ENCODE assay signal across 8 cellular contexts in the genomic region with DNA sequence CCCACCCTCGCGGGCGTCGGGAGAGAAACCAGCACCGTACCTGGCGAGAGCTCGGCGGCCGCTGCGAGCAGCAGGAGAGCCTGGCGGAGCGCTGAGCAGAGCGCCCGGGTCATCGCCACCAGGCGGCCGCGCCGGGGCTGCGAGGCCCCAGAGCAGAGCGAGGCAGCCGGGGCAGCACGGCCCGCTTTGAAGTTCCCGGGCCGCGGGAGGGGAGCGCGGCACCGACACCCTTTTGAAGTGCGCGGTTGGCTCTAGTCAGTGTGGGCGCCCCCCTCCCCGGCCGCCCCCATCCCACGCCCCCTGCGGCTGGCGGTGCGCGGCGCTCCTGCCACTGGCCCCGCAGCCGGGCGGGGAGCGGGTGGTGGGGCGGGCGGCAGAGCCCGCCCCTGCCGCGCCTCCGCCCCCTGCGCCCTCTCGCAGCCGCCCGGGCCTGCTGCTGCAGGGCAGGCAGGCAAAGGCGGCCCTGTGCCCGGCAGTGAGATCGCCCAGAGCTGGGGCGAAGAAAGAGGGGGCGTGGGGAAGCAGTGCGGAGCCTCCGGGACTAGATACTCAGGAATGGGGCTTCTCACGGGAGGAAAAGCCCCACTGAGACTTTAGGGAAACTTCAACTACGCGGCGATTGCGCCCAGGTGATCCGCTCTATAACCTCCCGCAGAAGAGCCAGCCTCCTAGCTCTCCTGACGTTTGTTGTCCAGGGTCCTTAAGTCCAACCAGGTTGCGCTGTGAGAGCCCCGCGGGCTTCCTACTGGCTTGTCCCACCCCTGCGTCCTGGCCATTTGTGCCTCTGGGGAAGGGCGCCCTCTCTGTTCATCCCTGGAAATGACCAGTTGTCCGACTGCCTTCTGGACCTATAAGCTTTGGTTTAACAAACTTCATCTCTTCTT. TPM values are rescaled to one million over a fixed set of nuclear protein-coding genes. Genes with fewer than 3 reads are reported as not detected.
DNase-seq lines count a peak whose midpoint lies in the region; ATAC-seq lines count a peak whose summit lies in the region.

A gene (minus strand): TSS at position 333 of the 884 bp plus-strand sequence. CDS start 220 bp downstream, at position 113.

- H3K9me3 Mint-ChIP-seq in activated CD8-positive, alpha-beta T cell treated with anti-CD3 and anti-CD28 coated beads, Interleukin-2, amount 10 ng/mL, durations not matched to agents 7 days and 5 days (ENCODE audit: insufficient read depth) = no peaks in the 10 kb centered on the region

- ATAC-seq in GM18868 (IDR thresholded peaks at IDR 0.05; ENCODE audit: unreplicated experiment) (peak; percentile 79), HG03108 (IDR thresholded peaks at IDR 0.05; ENCODE audit: unreplicated experiment) (peak; percentile 82)
- peak; percentile 95 for ATAC-seq in activated CD8-positive, alpha-beta T cell treated with anti-CD3 and anti-CD28 coated beads, Interleukin-2, amount 10 ng/mL, durations not matched to agents 7 days and 5 days

- H3K27me3 Mint-ChIP-seq in activated CD8-positive, alpha-beta T cell treated with anti-CD3 and anti-CD28 coated beads, Interleukin-2, amount 10 ng/mL, durations not matched to agents 7 days and 5 days (ENCODE audit: low read depth) = peaks cover 15% of the 10 kb centered on the region

- CTCF ChIA-PET in activated CD8-positive, alpha-beta T cell treated with anti-CD3 and anti-CD28 coated beads, Interleukin-2, amount 10 ng/mL, durations not matched to agents 7 days and 5 days (lab: Charles Lee) = interaction anchor here (0.6 to 3.7 kb wide), 38 partner anchors 10 to 1059 kb away, joined by 3 to 22 read pairs (median 4); a partner anchor contains a TSS

- peak within 1 kb of the TSS; percentile 81 for H3K4me3 Mint-ChIP-seq in activated CD8-positive, alpha-beta T cell treated with anti-CD3 and anti-CD28 coated beads, Interleukin-2, amount 10 ng/mL, durations not matched to agents 7 days and 5 days

- POLR2A ChIA-PET in activated CD8-positive, alpha-beta T cell treated with anti-CD3 and anti-CD28 coated beads, Interleukin-2, amount 10 ng/mL, durations not matched to agents 7 days and 5 days (lab: Charles Lee) = interaction anchor here (0.6 to 1.1 kb wide), 4 partner anchors 12 to 248 kb away, joined by 3 read pairs; a partner anchor contains a TSS

- H3K36me3 Mint-ChIP-seq in activated CD8-positive, alpha-beta T cell treated with anti-CD3 and anti-CD28 coated beads, Interleukin-2, amount 10 ng/mL, durations not matched to agents 7 days and 5 days (ENCODE audit: low read depth) = no peaks in the 10 kb centered on the region

- H3K27ac Mint-ChIP-seq in activated CD8-positive, alpha-beta T cell treated with anti-CD3 and anti-CD28 coated beads, Interleukin-2, amount 10 ng/mL, durations not matched to agents 7 days and 5 days = no peak within 1 kb of the TSS

- DNase-seq in AG08396 (ENCODE audit: low spot score) (peak; percentile 90), NCI-H345 treated with DMSO at 0.1 percent for 48 hours (lab: John Stamatoyannopoulos, UW; ENCODE audit: unreplicated experiment) (peak; percentile 70), lung microvascular endothelial cell (ENCODE audit: low read depth in 2 of 2) (peak; percentile 54 to 63)
- peak; percentile 75 for DNase-seq in activated CD8-positive, alpha-beta T cell treated with anti-CD3 and anti-CD28 coated beads, Interleukin-2, amount 10 ng/mL, durations not matched to agents 7 days and 5 days
- peak; percentile 54 for DNase-seq in effector CD8-positive, alpha-beta T cell (lab: John Stamatoyannopoulos, UW)
- DNase-seq in stimulated activated CD4-positive, alpha-beta T cell treated with anti-CD3 and anti-CD28 coated beads, TNF-alpha, amount 100 ng/mL, for 24 hours (ENCODE audit: low read depth in 3 of 3) = peak in 2 of 3 experiments; percentile 15 to 54

- H3K4me1 Mint-ChIP-seq in activated CD8-positive, alpha-beta T cell treated with anti-CD3 and anti-CD28 coated beads, Interleukin-2, amount 10 ng/mL, durations not matched to agents 7 days and 5 days (ENCODE audit: low read depth) = peaks cover 26% of the 10 kb centered on the region

RNA-seq across cellular contexts. Expression of the gene that starts here (rescaled TPM):
- total RNA-seq in activated CD8-positive, alpha-beta T cell treated with anti-CD3 and anti-CD28 coated beads, Interleukin-2, amount 10 ng/mL, durations not matched to agents 7 days and 5 days = under 1 TPM; 0.63 to 0.73 TPM
- not detected in 2 replicates for total RNA-seq in lung microvascular endothelial cell

Comparison
In these comparisons a context has a peak if more than half of its experiments do, and no peak if none do; other contexts are left out.
1. Peak in every context shown above with its lines: DNase-seq and ATAC-seq.
2. Peak in DNase-seq and ATAC-seq in activated CD8-positive, alpha-beta T cell treated with anti-CD3 and anti-CD28 coated beads, Interleukin-2, amount 10 ng/mL, durations not matched to agents 7 days and 5 days; RNA of the gene not detected or under 1 TPM.
3. Peak in DNase-seq in lung microvascular endothelial cell; RNA of the gene not detected or under 1 TPM.
4. DNase-seq: peak in every context shown above with its lines; median percentile 90 in AG08396; 75 in activated CD8-positive, alpha-beta T cell treated with anti-CD3 and anti-CD28 coated beads, Interleukin-2, amount 10 ng/mL, durations not matched to agents 7 days and 5 days; 70 in NCI-H345 treated with DMSO at 0.1 percent for 48 hours; 58 in lung microvascular endothelial cell; 54 in effector CD8-positive, alpha-beta T cell; 34 in stimulated activated CD4-positive, alpha-beta T cell treated with anti-CD3 and anti-CD28 coated beads, TNF-alpha, amount 100 ng/mL, for 24 hours.